In the genomic region with DNA sequence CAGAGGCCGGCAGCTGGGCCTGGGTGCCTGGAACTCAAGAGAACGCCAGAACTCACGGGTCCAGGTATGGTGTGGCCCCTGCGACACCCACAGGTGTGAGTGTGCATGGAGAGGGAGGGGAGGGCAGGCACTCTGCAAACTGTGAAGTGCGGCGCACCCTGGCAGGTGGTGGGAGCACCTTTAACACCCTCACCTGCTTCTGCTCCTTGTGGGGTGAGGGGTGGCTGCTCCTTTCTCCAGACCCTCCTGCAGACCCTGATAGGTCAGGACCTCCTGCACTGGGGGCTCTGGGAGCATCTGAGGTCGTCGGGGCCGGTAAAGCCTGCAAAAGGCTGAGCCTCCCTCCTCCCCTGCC, we compare ENCODE assay signal across 18 cellular contexts.
DNase-seq lines count a peak whose midpoint lies in the region; ATAC-seq, FAIRE-seq and TF ChIP-seq lines count a peak whose summit lies in the region.
"Had no signal": no experiment of that assay in that cellular context is flagged by ENCODE, and none has a peak within 500 bp of the region (broad histone marks: within the 10 kb centered on the region; RNA-seq: fewer than 3 reads in every experiment).

No MANE protein-coding gene starts in this region.

- TF ChIP-seq CTCF in H1 (IDR thresholded peaks at IDR 0.05; ENCODE audit: control extremely low read depth in 1 of 3, insufficient read depth in 1 of 3, low read depth in 1 of 3, low read length in 3 of 3), result no peak
- TF ChIP-seq CTCF in kidney (IDR thresholded peaks at IDR 0.05; ENCODE audit: borderline replicate concordance, extremely low read depth, insufficient read depth), result no peak
- TF ChIP-seq CTCF in testis (IDR thresholded peaks at IDR 0.05), result no peak

- H3K4me1 ChIP-seq in H1 (replicated peaks in 1 of 4; ENCODE audit: control insufficient read depth in 3 of 4, insufficient read depth in 4 of 4, low read length in 3 of 4) (peaks cover 0 to 32% (median 5%) of the 10 kb centered on the region in 4 experiments; a peak in 5 of 7 replicates), kidney (ENCODE audit: control insufficient read depth in 1 of 2, insufficient read depth in 1 of 2, low read depth in 1 of 2, low read length in 2 of 2) (no peaks in the 10 kb centered on the region), neuronal stem cell (ENCODE audit: control insufficient read depth in 2 of 2, insufficient read depth in 1 of 2, low read depth in 1 of 2, low read length in 2 of 2) (peaks cover 3 to 29% of the 10 kb centered on the region in 2 donors), testis (no peaks in the 10 kb centered on the region)
- H3K4me1 ChIP-seq: BE2C, Caco-2, HAP-1 had no signal

- no peak overlapping the region for H2BK120ac ChIP-seq in H1 (replicated peaks; ENCODE audit: low read depth, low read length)
- no peak overlapping the region for H2BK120ac ChIP-seq in neuronal stem cell (ENCODE audit: low read depth, low read length)

- H2AK5ac ChIP-seq in H1 (ENCODE audit: low read depth, low read length) (no peak overlapping the region), neuronal stem cell (ENCODE audit: low read depth, low read length) (peak overlapping the region; percentile 56)

- H3K4me3 ChIP-seq in H1 (ENCODE audit: extremely low read depth in 1 of 4, insufficient read depth in 2 of 4, low read depth in 3 of 4, low read length in 4 of 4) (no peak overlapping the region), kidney (ENCODE audit: low read length in 2 of 2) (no peak overlapping the region), neuronal stem cell (ENCODE audit: low read length in 2 of 2) (no peak overlapping the region), testis (no peak overlapping the region)
- H3K4me3 ChIP-seq: HAP-1 had no signal

- H3K79me1 ChIP-seq in H1 (ENCODE audit: low read depth, low read length), result no peaks in the 10 kb centered on the region
- no peaks in the 10 kb centered on the region for H3K79me1 ChIP-seq in neuronal stem cell (ENCODE audit: low read depth, low read length)

- DNase-seq in H1 (ENCODE audit: low read depth in 1 of 2, low spot score in 2 of 2), result no peak
- peak; percentile 33 for DNase-seq in kidney
- DNase-seq in neuronal stem cell (ENCODE audit: low spot score), result no peak
- peak; percentile 0 for DNase-seq in testis
- DNase-seq in SHP77 (lab: John Stamatoyannopoulos, UW), result no peak
- no peak for DNase-seq in SK-N-DZ (ENCODE audit: low spot score)
- DNase-seq: ACHN; BE2C; C1 segment of cervical spinal cord; Caco-2; CD4-positive, alpha-beta T cell; DMS79 treated with DMSO at 0.1 percent for 48 hours; GF-D8 had no signal

- H3K18ac ChIP-seq in H1 (ENCODE audit: extremely low read depth, low read length), result 0 out of 2 replicates have a peak overlapping the region, but pooled peaks have one; percentile 34
- peak overlapping the region; percentile 80 for H3K18ac ChIP-seq in neuronal stem cell (ENCODE audit: low read length)

- H4K91ac ChIP-seq in H1 (replicated peaks; ENCODE audit: insufficient read length, low read length) (no peak overlapping the region), neuronal stem cell (ENCODE audit: low read depth, low read length, poor library complexity) (no peak overlapping the region)

- POLR2A ChIA-PET in H1 (lab: Charles Lee; ENCODE audit: partially characterized antibody), result no interaction called here

- H2BK20ac ChIP-seq in H1 (ENCODE audit: low read length), result 0 out of 2 replicates have a peak overlapping the region, but pooled peaks have one; percentile 23

- WGBS in H1 (ENCODE audit: extremely low coverage in 1 of 2, insufficient coverage in 1 of 2, insufficient read length in 1 of 2, insufficient replicate concordance in 2 of 2, low coverage in 1 of 2, low lambda C conversion rate in 2 of 2, missing lambda C conversion rate in 1 of 2), 2 experiments, result 87% methylated on average over 9 of the region's 9 CpGs; no CpG with 5 or more reads in 1 of the 2 experiments
- no CpG with 5 or more reads among the region's 9 CpGs for WGBS in neuronal stem cell (ENCODE audit: extremely low coverage in 2 of 2, insufficient read length in 2 of 2, insufficient replicate concordance in 1 of 2), 2 donors
- 80% methylated on average over 6 to 9 of the region's 9 CpGs for WGBS in testis, 2 donors

- H3K23me2 ChIP-seq in H1 (ENCODE audit: low read depth, low read length), result no peaks in the 10 kb centered on the region

- H3K4ac ChIP-seq in H1 (replicated peaks; ENCODE audit: insufficient read length, low read depth, low read length) (no peak overlapping the region), neuronal stem cell (ENCODE audit: low read length) (no peak overlapping the region)

- H4K20me1 ChIP-seq in H1 (replicated peaks in 1 of 2; ENCODE audit: control insufficient read depth in 1 of 2, insufficient read depth in 2 of 2, low read length in 2 of 2), result peaks cover 0 to 1% of the 10 kb centered on the region in 2 experiments

- H3K27me3 ChIP-seq in H1 (replicated peaks in 1 of 4; ENCODE audit: control insufficient read depth in 3 of 4, extremely low read depth in 1 of 4, insufficient read depth in 3 of 4, low read length in 3 of 4) (no peaks in the 10 kb centered on the region; a peak in 2 of 7 replicates), neuronal stem cell (ENCODE audit: control insufficient read depth in 3 of 3, insufficient read depth in 3 of 3, low read depth in 1 of 3, low read length in 3 of 3) (peaks cover 0 to 13% (median 4%) of the 10 kb centered on the region in 3 experiments), testis (no peaks in the 10 kb centered on the region)
- H3K27me3 ChIP-seq: BE2C had no signal

- FAIRE-seq in H1 (lab: Jason Lieb, UNC) (no peak), kidney (lab: Jason Lieb, UNC) (no peak)
- FAIRE-seq: A204.1, D721Med, HepG2 had no signal

- H3K56ac ChIP-seq in H1 (replicated peaks; ENCODE audit: insufficient read length, low read depth, low read length), result no peak overlapping the region

- H2AFZ ChIP-seq in H1 (ENCODE audit: low read length), result no peak overlapping the region
- H2AFZ ChIP-seq in neuronal stem cell (ENCODE audit: low read length), result no peak overlapping the region

- H4K5ac ChIP-seq in H1 (ENCODE audit: insufficient read length, low read depth, low read length), result no peak overlapping the region

- no peak overlapping the region for H3K23ac ChIP-seq in H1 (ENCODE audit: insufficient read length)
- peak overlapping the region; percentile 65 for H3K23ac ChIP-seq in neuronal stem cell (ENCODE audit: low read depth, low read length, poor library complexity)

- H2BK5ac ChIP-seq in H1 (ENCODE audit: low read depth, low read length) (no peak overlapping the region), neuronal stem cell (ENCODE audit: low read length) (no peak overlapping the region)

- TF ChIP-seq RAD21 in H1 (IDR thresholded peaks at IDR 0.05 in 1 of 2, conservative IDR thresholded peaks at IDR 0.05 in 1 of 2; ENCODE audit: low read depth in 2 of 2, low read length in 2 of 2), result no peak

- intact Hi-C loops in kidney (cut with DNase I), result no loop called here
- intact Hi-C loops in testis (cut with DNase I; ENCODE audit: low total_unique reads), result no loop called here

- ATAC-seq in GM19463 (IDR thresholded peaks at IDR 0.05; ENCODE audit: unreplicated experiment), result no peak
- ATAC-seq: HepG2 had no signal

- H3K14ac ChIP-seq in H1 (ENCODE audit: insufficient read length) (no peak overlapping the region), neuronal stem cell (ENCODE audit: low read length) (peak overlapping the region; percentile 47)

- H3K9me3 ChIP-seq in H1 (ENCODE audit: insufficient read depth in 2 of 2, low read depth in 1 of 2, low read length in 1 of 2) (no peaks in the 10 kb centered on the region), kidney (ENCODE audit: control insufficient read depth in 1 of 2, low read length in 2 of 2) (no peaks in the 10 kb centered on the region), neuronal stem cell (replicated peaks in 1 of 2; ENCODE audit: control insufficient read depth in 2 of 2, insufficient read depth in 1 of 2, low read depth in 1 of 2, low read length in 2 of 2) (no peaks in the 10 kb centered on the region), testis (no peaks in the 10 kb centered on the region)
- H3K9me3 ChIP-seq: BE2C, Caco-2, HAP-1 had no signal

- H3K4me2 ChIP-seq in H1 (ENCODE audit: insufficient read depth in 1 of 2, low read depth in 2 of 2, low read length in 2 of 2) (no peak overlapping the region), neuronal stem cell (ENCODE audit: insufficient read depth, low read length, poor library complexity, severe bottlenecking) (no peak overlapping the region)

- TF ChIP-seq POLR2A in H1 (IDR thresholded peaks at IDR 0.05; ENCODE audit: control extremely low read depth in 1 of 2, low read depth in 2 of 2, low read length in 2 of 2) (no peak), testis (IDR thresholded peaks at IDR 0.05) (no peak)

- TF ChIP-seq EP300 in H1 (IDR thresholded peaks at IDR 0.05; ENCODE audit: borderline replicate concordance in 1 of 2, low read depth in 2 of 2, low read length in 2 of 2), result no peak

- H4K8ac ChIP-seq in H1 (ENCODE audit: extremely low read depth, insufficient read depth, low read length), result peak overlapping the region; percentile 57
- no peak overlapping the region for H4K8ac ChIP-seq in neuronal stem cell (ENCODE audit: low read depth, low read length)

- CTCF ChIA-PET in H1 (lab: Charles Lee; ENCODE audit: partially characterized antibody), result interaction anchor here (0.6 to 1.3 kb wide), 6 partner anchors 9 to 474 kb away, joined by 3 to 4 read pairs (median 3); no protein-coding TSS in a partner anchor

- H3K9ac ChIP-seq in H1 (replicated peaks in 1 of 4; ENCODE audit: extremely low read depth in 1 of 4, low read depth in 3 of 4, low read length in 3 of 4), result no peak overlapping the region
- H3K9ac ChIP-seq in kidney (ENCODE audit: low read length in 2 of 2), result no peak overlapping the region
- H3K9ac ChIP-seq in neuronal stem cell (ENCODE audit: low read depth, low read length, poor library complexity), result no peak overlapping the region

- H2BK12ac ChIP-seq in H1 (ENCODE audit: low read depth, low read length) (no peak overlapping the region; the same call in 1 of the 2 replicates), neuronal stem cell (ENCODE audit: low read length) (no peak overlapping the region)

- no peak overlapping the region for H2BK15ac ChIP-seq in H1 (ENCODE audit: low read length)
- H2BK15ac ChIP-seq in neuronal stem cell (ENCODE audit: low read length), result peak overlapping the region; percentile 49

- H3K36me3 ChIP-seq in H1 (ENCODE audit: control insufficient read depth in 2 of 4, insufficient read depth in 4 of 4, low read length in 3 of 4) (no peaks in the 10 kb centered on the region), kidney (ENCODE audit: control insufficient read depth in 1 of 2, insufficient read depth in 2 of 2, low read length in 2 of 2) (no peaks in the 10 kb centered on the region), neuronal stem cell (replicated peaks in 1 of 2; ENCODE audit: control insufficient read depth in 2 of 2, insufficient read depth in 2 of 2, low read length in 2 of 2) (no peaks in the 10 kb centered on the region), testis (ENCODE audit: low read depth, missing control alignments) (no peaks in the 10 kb centered on the region)
- H3K36me3 ChIP-seq: BE2C, HAP-1 had no signal

- H3K79me2 ChIP-seq in H1 (ENCODE audit: control insufficient read depth in 1 of 2, insufficient read depth in 2 of 2, low read length in 2 of 2), result no peaks in the 10 kb centered on the region

- no peak overlapping the region for H3K27ac ChIP-seq in H1 (ENCODE audit: low read depth, low read length)
- no peak overlapping the region for H3K27ac ChIP-seq in kidney (ENCODE audit: low read depth in 2 of 2, low read length in 2 of 2)
- H3K27ac ChIP-seq in neuronal stem cell (replicated peaks; ENCODE audit: low read length), result no peak overlapping the region
- H3K27ac ChIP-seq in testis, result no peak overlapping the region

Comparison
In these comparisons a context has a peak if more than half of its experiments do, and no peak if none do; other contexts are left out.
1. DNase-seq: peak in kidney (single experiment) and testis (single experiment); none in H1 (0 of 2), neuronal stem cell (single experiment), SHP77 (0 of 2) and SK-N-DZ (single experiment).